ENCODE assay signal across 8 cellular contexts in genomic region chr3:52536369-52537164, GRCh38. TPM values are rescaled to one million over a fixed set of nuclear protein-coding genes. Genes with fewer than 3 reads are reported as not detected.
DNase-seq lines count a peak whose midpoint lies in the region; ATAC-seq and TF ChIP-seq lines count a peak whose summit lies in the region.

Gene UQCC5 (plus strand): TSS chr3:52536605. CDS start chr3:52536756, 151 bp downstream.

- peak within 1 kb of the TSS; percentile 93 to 99 for H3K27ac Mint-ChIP-seq in activated naive CD4-positive, alpha-beta T cell treated with anti-CD3 and anti-CD28 coated beads, Interleukin-2, amount 50 U/mL, for 72 hours

- TF ChIP-seq POLR2A in GM10847 (IDR thresholded peaks at IDR 0.05; ENCODE audit: extremely low read depth, insufficient read length) = peak; percentile 98

- DNase-seq in NCI-H1092 treated with DMSO at 0.1 percent for 48 hours (lab: John Stamatoyannopoulos, UW) = peak; percentile 95
- peak; percentile 97 to 99 for DNase-seq in activated naive CD4-positive, alpha-beta T cell treated with anti-CD3 and anti-CD28 coated beads, Interleukin-2, amount 50 U/mL, for 72 hours (ENCODE audit: low spot score in 2 of 2)
- DNase-seq in glomerular endothelial cell (ENCODE audit: extremely low read depth, low read depth, low spot score) = peak; percentile 70
- DNase-seq in occipital lobe (lab: John Stamatoyannopoulos, UW) = peak; percentile 94

- peak within 1 kb of the TSS; percentile 78 for H3K27ac ChIP-seq in temporal lobe (ENCODE audit: low read depth, low read length)

- H3K9me3 Mint-ChIP-seq in activated naive CD4-positive, alpha-beta T cell treated with anti-CD3 and anti-CD28 coated beads, Interleukin-2, amount 50 U/mL, for 72 hours = peaks cover 0 to 5% of the 10 kb centered on the region in 2 donors

- H3K36me3 Mint-ChIP-seq in activated naive CD4-positive, alpha-beta T cell treated with anti-CD3 and anti-CD28 coated beads, Interleukin-2, amount 50 U/mL, for 72 hours = peaks cover 31 to 36% of the 10 kb centered on the region in 2 donors

- ATAC-seq in HG02623 (IDR thresholded peaks at IDR 0.05; ENCODE audit: unreplicated experiment) (peak; percentile 81), SK-N-SH treated with all-trans-retinoic acid at 6 μM for 48 hours (peak; percentile 92)
- ATAC-seq in activated naive CD4-positive, alpha-beta T cell treated with anti-CD3 and anti-CD28 coated beads, Interleukin-2, amount 50 U/mL, for 72 hours = peak; percentile 90 to 92

TF ChIP-seq in SK-N-SH treated with all-trans-retinoic acid at 6 μM for 48 hours, 23 proteins besides CTCF, POLR2A, EP300 and RAD21:
- TF ChIP-seq GLIS3 (CRISPR knock-in tag; IDR thresholded peaks at IDR 0.05) = no peak
- no peak for TF ChIP-seq RARB (CRISPR knock-in tag; IDR thresholded peaks at IDR 0.05)
- no peak for TF ChIP-seq ZC3H10 (CRISPR knock-in tag; IDR thresholded peaks at IDR 0.05)
- no peak for TF ChIP-seq CSDC2 (CRISPR knock-in tag; IDR thresholded peaks at IDR 0.05)
- no peak for TF ChIP-seq ARNTL (CRISPR knock-in tag; IDR thresholded peaks at IDR 0.05; ENCODE audit: borderline replicate concordance, low read depth)
- no peak for TF ChIP-seq POU6F1 (CRISPR knock-in tag; IDR thresholded peaks at IDR 0.05; ENCODE audit: borderline replicate concordance, low read depth)
- no peak for TF ChIP-seq ZNF8 (CRISPR knock-in tag; IDR thresholded peaks at IDR 0.05)
- no peak for TF ChIP-seq ZFP3 (CRISPR knock-in tag; IDR thresholded peaks at IDR 0.05)
- TF ChIP-seq SNAI2 (CRISPR knock-in tag; IDR thresholded peaks at IDR 0.05) = no peak
- TF ChIP-seq TCF4 (CRISPR knock-in tag; IDR thresholded peaks at IDR 0.05; ENCODE audit: borderline replicate concordance) = no peak
- no peak for TF ChIP-seq TSHZ2 (CRISPR knock-in tag; IDR thresholded peaks at IDR 0.05)
- TF ChIP-seq OSR1 (CRISPR knock-in tag; IDR thresholded peaks at IDR 0.05) = no peak
- no peak for TF ChIP-seq TOX (CRISPR knock-in tag; IDR thresholded peaks at IDR 0.05; ENCODE audit: borderline replicate concordance)
- TF ChIP-seq CREB5 (CRISPR knock-in tag; IDR thresholded peaks at IDR 0.05; ENCODE audit: low read depth) = no peak
- TF ChIP-seq ISL1 (CRISPR knock-in tag; IDR thresholded peaks at IDR 0.05) = no peak
- no peak for TF ChIP-seq ZNF565 (CRISPR knock-in tag; conservative IDR thresholded peaks at IDR 0.05; ENCODE audit: low read depth)
- TF ChIP-seq ZFP30 (CRISPR knock-in tag; IDR thresholded peaks at IDR 0.05) = no peak
- TF ChIP-seq PPARA (CRISPR knock-in tag; IDR thresholded peaks at IDR 0.05; ENCODE audit: borderline replicate concordance) = no peak
- TF ChIP-seq ZNF70 (CRISPR knock-in tag; IDR thresholded peaks at IDR 0.05) = no peak
- no peak for TF ChIP-seq PATZ1 (CRISPR knock-in tag; IDR thresholded peaks at IDR 0.05; ENCODE audit: borderline replicate concordance)

RNA-seq across cellular contexts. Expression of gene UQCC5, which starts in this region (rescaled TPM):
- 10 to 100 TPM; 14.1 to 16.8 TPM for total RNA-seq in activated naive CD4-positive, alpha-beta T cell treated with anti-CD3 and anti-CD28 coated beads, Interleukin-2, amount 50 U/mL, for 72 hours
- total RNA-seq in glomerular endothelial cell (0.97 and 23.6 TPM in 2 replicates), occipital lobe (4.1 TPM), temporal lobe (1.2 TPM)

Comparison
In these comparisons a context has a peak if more than half of its experiments do, and no peak if none do; other contexts are left out.
1. Peak in every context shown above with its lines: DNase-seq, ATAC-seq and H3K27ac ChIP-seq.